In the genomic region with DNA sequence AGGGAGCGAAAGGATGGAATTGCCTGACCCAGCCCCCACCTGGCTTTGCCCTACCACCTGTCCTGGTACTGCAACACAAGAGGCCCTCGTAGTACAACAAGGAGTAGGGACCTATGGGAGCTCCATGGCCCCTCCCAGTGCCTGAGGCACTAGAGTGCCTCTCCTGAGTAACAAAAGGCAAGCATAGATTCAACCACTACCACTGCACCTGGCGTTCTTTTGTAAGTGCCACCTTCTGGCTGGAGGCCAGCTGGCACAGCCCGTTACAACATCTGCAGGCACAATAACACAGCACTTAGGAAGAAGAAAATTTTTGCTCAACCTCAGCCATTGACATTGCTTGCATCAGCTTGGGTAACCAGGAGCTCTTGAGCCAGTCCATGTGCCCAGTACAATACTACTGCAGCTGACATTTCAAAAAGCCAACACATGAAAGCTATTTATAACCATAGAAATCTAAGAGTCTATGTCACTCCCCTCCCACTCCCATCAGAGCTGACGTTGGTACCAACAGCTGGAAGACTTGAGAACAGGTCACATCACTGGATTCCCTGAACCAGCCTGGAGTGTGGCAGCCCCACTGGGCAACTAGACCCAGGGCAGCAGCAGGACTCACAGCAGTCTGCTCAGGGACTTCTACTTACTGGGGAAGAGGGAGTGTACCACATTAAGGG, we compare ENCODE assay signal across 15 cellular contexts. TPM values are rescaled to one million over a fixed set of nuclear protein-coding genes. Genes with fewer than 3 reads are reported as not detected.
DNase-seq lines count a peak whose midpoint lies in the region; ATAC-seq and TF ChIP-seq lines count a peak whose summit lies in the region.
"Had no signal": no experiment of that assay in that cellular context is flagged by ENCODE, and none has a peak within 500 bp of the region (broad histone marks: within the 10 kb centered on the region; RNA-seq: fewer than 3 reads in every experiment).

No MANE protein-coding gene starts in this region.

- intact Hi-C loops in heart left ventricle (cut with DNase I), result no loop called here
- intact Hi-C loops in left cardiac atrium (cut with DNase I), result no loop called here

- TF ChIP-seq CTCF in heart left ventricle (IDR thresholded peaks at IDR 0.05), result no peak
- TF ChIP-seq CTCF in WTC11 (IDR thresholded peaks at IDR 0.05), result no peak
- peak in 2 of 6 experiments; percentile 9 to 25 for TF ChIP-seq CTCF in upper lobe of left lung (IDR thresholded peaks at IDR 0.05)
- no peak for TF ChIP-seq CTCF in neural progenitor cell (IDR thresholded peaks at IDR 0.05)

- H3K36me3 ChIP-seq in heart left ventricle (no peaks in the 10 kb centered on the region), upper lobe of left lung (no peaks in the 10 kb centered on the region), neural progenitor cell (no peaks in the 10 kb centered on the region)

- ATAC-seq in heart left ventricle (peak in 3 of 4 donors; percentile 24 to 87 (median 28)), left cardiac atrium (no peak), WTC11 (peak; percentile 98), upper lobe of left lung (ENCODE audit: low FRiP score in 2 of 2) (peak; percentile 71 to 91)

- H3K79me2 ChIP-seq in neural progenitor cell (ENCODE audit: low read depth), result no peaks in the 10 kb centered on the region

- H4K20me1 ChIP-seq in neural progenitor cell (ENCODE audit: low read depth), result no peaks in the 10 kb centered on the region

- H3K4me1 ChIP-seq in heart left ventricle, result no peaks in the 10 kb centered on the region
- H3K4me1 ChIP-seq in upper lobe of left lung, result no peaks in the 10 kb centered on the region
- no peaks in the 10 kb centered on the region for H3K4me1 ChIP-seq in neural progenitor cell
- H3K4me1 ChIP-seq: A549 had no signal

- no peak overlapping the region for H3K9ac ChIP-seq in neural progenitor cell

- POLR2A ChIA-PET in WTC11 (lab: Charles Lee), result interaction anchor here (0.5 kb wide), 1 partner anchor 105 kb away, joined by 4 read pairs; no protein-coding TSS in a partner anchor

- TF ChIP-seq POLR2A in heart left ventricle (IDR thresholded peaks at IDR 0.05), result no peak
- TF ChIP-seq POLR2A in upper lobe of left lung (IDR thresholded peaks at IDR 0.05), result no peak

- H3K9me3 ChIP-seq in heart left ventricle (peaks cover 0 to 22% (median 12%) of the 10 kb centered on the region in 12 donors), upper lobe of left lung (no peaks in the 10 kb centered on the region), neural progenitor cell (ENCODE audit: low read depth) (no peaks in the 10 kb centered on the region)

- no peak overlapping the region for H3K4me3 Mint-ChIP-seq in WTC11
- H3K4me3 Mint-ChIP-seq in neural progenitor cell, result no peak overlapping the region
- H3K4me3 Mint-ChIP-seq: brain, HFFc6 had no signal

- no peaks in the 10 kb centered on the region for H3F3A ChIP-seq in neural progenitor cell (ENCODE audit: low read depth)

- no peaks in the 10 kb centered on the region for H3K27me3 ChIP-seq in heart left ventricle
- no peaks in the 10 kb centered on the region for H3K27me3 ChIP-seq in upper lobe of left lung
- no peaks in the 10 kb centered on the region for H3K27me3 ChIP-seq in neural progenitor cell

- no peak overlapping the region for H3K4me2 ChIP-seq in neural progenitor cell
- H3K4me2 ChIP-seq: A549 had no signal

- peaks cover 5% of the 10 kb centered on the region for H3K4me1 Mint-ChIP-seq in WTC11
- H3K4me1 Mint-ChIP-seq in neural progenitor cell, result no peaks in the 10 kb centered on the region
- H3K4me1 Mint-ChIP-seq: brain had no signal

- DNase-seq in heart left ventricle, result no peak
- DNase-seq in left cardiac atrium, result no peak
- DNase-seq in NCI-H2107 treated with DMSO at 0.1 percent for 48 hours (lab: John Stamatoyannopoulos, UW; ENCODE audit: unreplicated experiment), result peak; percentile 97
- peak; percentile 59 for DNase-seq in WTC11 (ENCODE audit: low spot score)
- peak in 1 of 2 donors; percentile 90 for DNase-seq in upper lobe of left lung
- DNase-seq in 8988T, result no peak
- DNase-seq in neural progenitor cell (ENCODE audit: low spot score), result no peak
- no peak for DNase-seq in HCEC 1CT
- DNase-seq: activated CD8-positive, alpha-beta memory T cell treated with anti-CD3 and anti-CD28 coated beads, Interleukin-2, amount 50 U/mL, for 4 hours; EL; HFFc6; islet precursor cell; stimulated activated CD4-positive, alpha-beta T cell treated with anti-CD3 and anti-CD28 coated beads, Interleukin-2, amount 100 ng/mL, for 48 hours had no signal

- H3K9me3 Mint-ChIP-seq in WTC11 (0 out of 2 replicates have a peak, but pooled peaks cover 10% of the 10 kb centered on the region), neural progenitor cell (peaks cover 22% of the 10 kb centered on the region)

- TF ChIP-seq EP300 in upper lobe of left lung (IDR thresholded peaks at IDR 0.05), result peak in 1 of 4 donors; percentile 51

- H2AFZ ChIP-seq in neural progenitor cell (replicated peaks), result no peak overlapping the region

- 67 to 72% (median 68%) methylated on average over 2 to 5 of the region's 5 CpGs for WGBS in heart left ventricle, 4 donors
- 57 to 60% methylated on average over 4 of the region's 5 CpGs for WGBS in upper lobe of left lung, 2 donors

- H3K27ac ChIP-seq in heart left ventricle (no peak overlapping the region), upper lobe of left lung (no peak overlapping the region), neural progenitor cell (no peak overlapping the region)
- H3K27ac ChIP-seq: A549 had no signal

- no peaks in the 10 kb centered on the region for H3K27me3 Mint-ChIP-seq in WTC11 (ENCODE audit: low read depth)
- no peaks in the 10 kb centered on the region for H3K27me3 Mint-ChIP-seq in neural progenitor cell (ENCODE audit: insufficient read depth, low read depth)
- H3K27me3 Mint-ChIP-seq: brain had no signal

- H3K4me3 ChIP-seq in heart left ventricle (no peak overlapping the region), upper lobe of left lung (no peak overlapping the region), neural progenitor cell (no peak overlapping the region)
- H3K4me3 ChIP-seq: A549 had no signal

- H3K27ac Mint-ChIP-seq in WTC11 (no peak overlapping the region), neural progenitor cell (no peak overlapping the region)
- H3K27ac Mint-ChIP-seq: brain, HFFc6 had no signal

- H3K36me3 Mint-ChIP-seq in WTC11 (no peaks in the 10 kb centered on the region), neural progenitor cell (no peaks in the 10 kb centered on the region)

- CTCF ChIA-PET in WTC11 (lab: Charles Lee), result interaction anchor here (0.8 to 1.3 kb wide), 4 partner anchors 29 to 180 kb away, joined by 3 to 4 read pairs (median 3); no protein-coding TSS in a partner anchor

TF ChIP-seq in WTC11, 78 proteins besides CTCF, POLR2A, EP300 and RAD21 (continues in another document):
- TF ChIP-seq OVOL2 (CRISPR knock-in tag; IDR thresholded peaks at IDR 0.05; ENCODE audit: borderline replicate concordance) (no peak), IRF1 (CRISPR knock-in tag; IDR thresholded peaks at IDR 0.05) (no peak), GRHL2 (CRISPR knock-in tag; IDR thresholded peaks at IDR 0.05; ENCODE audit: insufficient replicate concordance, severe bottlenecking) (no peak), ATF1 (CRISPR knock-in tag; IDR thresholded peaks at IDR 0.05) (no peak), E2F5 (CRISPR knock-in tag; IDR thresholded peaks at IDR 0.05) (no peak), TEAD4 (CRISPR knock-in tag; IDR thresholded peaks at IDR 0.05) (no peak)
- TF ChIP-seq, protein P1, sequence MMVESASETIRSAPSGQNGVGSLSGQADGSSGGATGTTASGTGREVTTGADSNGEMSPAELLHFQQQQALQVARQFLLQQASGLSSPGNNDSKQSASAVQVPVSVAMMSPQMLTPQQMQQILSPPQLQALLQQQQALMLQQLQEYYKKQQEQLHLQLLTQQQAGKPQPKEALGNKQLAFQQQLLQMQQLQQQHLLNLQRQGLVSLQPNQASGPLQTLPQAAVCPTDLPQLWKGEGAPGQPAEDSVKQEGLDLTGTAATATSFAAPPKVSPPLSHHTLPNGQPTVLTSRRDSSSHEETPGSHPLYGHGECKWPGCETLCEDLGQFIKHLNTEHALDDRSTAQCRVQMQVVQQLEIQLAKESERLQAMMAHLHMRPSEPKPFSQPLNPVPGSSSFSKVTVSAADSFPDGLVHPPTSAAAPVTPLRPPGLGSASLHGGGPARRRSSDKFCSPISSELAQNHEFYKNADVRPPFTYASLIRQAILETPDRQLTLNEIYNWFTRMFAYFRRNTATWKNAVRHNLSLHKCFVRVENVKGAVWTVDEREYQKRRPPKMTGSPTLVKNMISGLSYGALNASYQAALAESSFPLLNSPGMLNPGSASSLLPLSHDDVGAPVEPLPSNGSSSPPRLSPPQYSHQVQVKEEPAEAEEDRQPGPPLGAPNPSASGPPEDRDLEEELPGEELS (CRISPR knock-in tag; IDR thresholded peaks at IDR 0.05), result no peak
- TF ChIP-seq, protein P2, sequence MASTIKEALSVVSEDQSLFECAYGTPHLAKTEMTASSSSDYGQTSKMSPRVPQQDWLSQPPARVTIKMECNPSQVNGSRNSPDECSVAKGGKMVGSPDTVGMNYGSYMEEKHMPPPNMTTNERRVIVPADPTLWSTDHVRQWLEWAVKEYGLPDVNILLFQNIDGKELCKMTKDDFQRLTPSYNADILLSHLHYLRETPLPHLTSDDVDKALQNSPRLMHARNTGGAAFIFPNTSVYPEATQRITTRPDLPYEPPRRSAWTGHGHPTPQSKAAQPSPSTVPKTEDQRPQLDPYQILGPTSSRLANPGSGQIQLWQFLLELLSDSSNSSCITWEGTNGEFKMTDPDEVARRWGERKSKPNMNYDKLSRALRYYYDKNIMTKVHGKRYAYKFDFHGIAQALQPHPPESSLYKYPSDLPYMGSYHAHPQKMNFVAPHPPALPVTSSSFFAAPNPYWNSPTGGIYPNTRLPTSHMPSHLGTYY (CRISPR knock-in tag; IDR thresholded peaks at IDR 0.05), result no peak

RNA-seq across cellular contexts. Expression of gene FAM174A, which starts 17.7 kb away (rescaled TPM):
- total RNA-seq in heart left ventricle, result 10 to 100 TPM; 15.9 to 38.6 (median 20.4) TPM
- 10 to 100 TPM in 1 of 2 donors, 1 to 10 TPM in 1; 7.8 to 59.0 TPM for polyA plus RNA-seq in heart left ventricle
- 10 to 100 TPM; 12.6 to 20.8 TPM for total RNA-seq in left cardiac atrium
- 6.4 to 8.8 TPM (median 6.9 TPM) in 3 replicates for total RNA-seq in WTC11 (2021)
- total RNA-seq in upper lobe of left lung, result 10 to 100 TPM; 24.3 to 93.0 (median 51.7) TPM
- total RNA-seq in neural progenitor cell (ENCODE audit: low replicate concordance), result 3.0 and 7.8 TPM in 2 replicates

Comparison
In these comparisons a context has a peak if more than half of its experiments do, and no peak if none do; other contexts are left out.
1. ATAC-seq: peak in heart left ventricle (3 of 4), WTC11 (single experiment) and upper lobe of left lung (2 of 2); none in left cardiac atrium (0 of 2).
2. DNase-seq: peak in NCI-H2107 treated with DMSO at 0.1 percent for 48 hours (single experiment) and WTC11 (single experiment); none in heart left ventricle (0 of 5), left cardiac atrium (single experiment), 8988T (single experiment), neural progenitor cell (single experiment) and HCEC 1CT (single experiment).